In genomic region chr10:92972066-92972870, GRCh38 we compare ENCODE assay signal across 1 cellular context.
TF ChIP-seq lines count a peak whose summit lies in the region.

No MANE protein-coding gene starts in this region.

TF ChIP-seq in HCT116, 20 proteins besides CTCF, POLR2A, EP300 and RAD21 (continued from another document):
- TF ChIP-seq ATF3 (IDR thresholded peaks at IDR 0.05) (no peak), EZH2phosphoT487 (IDR thresholded peaks at IDR 0.05; ENCODE audit: borderline replicate concordance) (no peak), YY1 (IDR thresholded peaks at IDR 0.05; ENCODE audit: extremely low read depth, insufficient replicate concordance, low read depth, low read length) (peak; percentile 43)
TF ChIP-seq in HCT116: peak in this region for 11.
